Comparison of ENCODE assay signal across 16 cellular contexts in genomic region chr10:6037422-6037821, GRCh38. TPM values are rescaled to one million over a fixed set of nuclear protein-coding genes. Genes with fewer than 3 reads are reported as not detected.
DNase-seq lines count a peak whose midpoint lies in the region; ATAC-seq lines count a peak whose summit lies in the region.
"Had no signal": no experiment of that assay in that cellular context is flagged by ENCODE, and none has a peak within 500 bp of the region (broad histone marks: within the 10 kb centered on the region; RNA-seq: fewer than 3 reads in every experiment).

No MANE protein-coding gene starts in this region.

- intact Hi-C loops in activated naive CD4-positive, alpha-beta T cell treated with anti-CD3 and anti-CD28 coated beads for 36 hours (cut with micrococcal nuclease): loop anchor here (2.0 kb wide), 1 partner anchor 23 kb away; no protein-coding TSS in a partner anchor

- peaks cover 1% of the 10 kb centered on the region for H3K9me3 Mint-ChIP-seq in activated naive CD4-positive, alpha-beta T cell treated with anti-CD3 and anti-CD28 coated beads for 36 hours
- peaks cover 0 to 4% (median 0%) of the 10 kb centered on the region in 3 donors for H3K9me3 Mint-ChIP-seq in T-cell
- H3K9me3 Mint-ChIP-seq in central memory CD8-positive, alpha-beta T cell: no peaks in the 10 kb centered on the region
- no peaks in the 10 kb centered on the region for H3K9me3 Mint-ChIP-seq in stimulated activated effector memory CD8-positive, alpha-beta T cell treated with anti-CD3 and anti-CD28 coated beads, Interleukin-12 subunit alpha, Interleukin-12 subunit beta, amount 100 ng/mL, for 72 hours

- peak overlapping the region; percentile 76 for H3K27ac Mint-ChIP-seq in activated naive CD4-positive, alpha-beta T cell treated with anti-CD3 and anti-CD28 coated beads for 36 hours
- peak overlapping the region; percentile 95 to 96 for H3K27ac Mint-ChIP-seq in T-cell
- peak overlapping the region; percentile 71 for H3K27ac Mint-ChIP-seq in central memory CD8-positive, alpha-beta T cell (ENCODE audit: low read depth)
- peak overlapping the region; percentile 83 for H3K27ac Mint-ChIP-seq in stimulated activated effector memory CD8-positive, alpha-beta T cell treated with anti-CD3 and anti-CD28 coated beads, Interleukin-12 subunit alpha, Interleukin-12 subunit beta, amount 100 ng/mL, for 72 hours

- DNase-seq in activated naive CD4-positive, alpha-beta T cell treated with anti-CD3 and anti-CD28 coated beads for 36 hours: peak; percentile 7
- no peak for DNase-seq in activated naive CD4-positive, alpha-beta T cell (lab: John Stamatoyannopoulos, UW)
- DNase-seq in T-cell: no peak
- no peak for DNase-seq in central memory CD8-positive, alpha-beta T cell (ENCODE audit: low spot score in 2 of 2)
- peak in 1 of 2 donors; percentile 51 for DNase-seq in stimulated activated effector memory CD8-positive, alpha-beta T cell treated with anti-CD3 and anti-CD28 coated beads, Interleukin-12 subunit alpha, Interleukin-12 subunit beta, amount 100 ng/mL, for 72 hours (ENCODE audit: low spot score in 2 of 2)
- no peak for DNase-seq in NCI-H2196 treated with DMSO at 0.1 percent for 48 hours (lab: John Stamatoyannopoulos, UW; ENCODE audit: unreplicated experiment)
- DNase-seq: caudate nucleus, DND-41, H7, MG63, NCI-H187, NCI-H524, PC-3 had no signal

- POLR2A ChIA-PET in T-cell (lab: Charles Lee): interaction anchor here (0.5 to 1.5 kb wide), 5 partner anchors 10 to 423 kb away, joined by 3 to 11 read pairs (median 6); no protein-coding TSS in a partner anchor

- no peaks in the 10 kb centered on the region for H3K27me3 Mint-ChIP-seq in activated naive CD4-positive, alpha-beta T cell treated with anti-CD3 and anti-CD28 coated beads for 36 hours (ENCODE audit: low read depth)
- H3K27me3 Mint-ChIP-seq in T-cell: no peaks in the 10 kb centered on the region
- H3K27me3 Mint-ChIP-seq in central memory CD8-positive, alpha-beta T cell: no peaks in the 10 kb centered on the region

- H3K4me3 Mint-ChIP-seq in activated naive CD4-positive, alpha-beta T cell treated with anti-CD3 and anti-CD28 coated beads for 36 hours: peak overlapping the region; percentile 6
- peak overlapping the region; percentile 8 to 55 (median 24) for H3K4me3 Mint-ChIP-seq in T-cell
- H3K4me3 Mint-ChIP-seq in central memory CD8-positive, alpha-beta T cell: peak overlapping the region; percentile 32
- H3K4me3 Mint-ChIP-seq in stimulated activated effector memory CD8-positive, alpha-beta T cell treated with anti-CD3 and anti-CD28 coated beads, Interleukin-12 subunit alpha, Interleukin-12 subunit beta, amount 100 ng/mL, for 72 hours: no peak overlapping the region

- ATAC-seq in T-cell (replicated peaks in 1 of 4) (peak in 3 of 4 experiments; percentile 37 to 53 (median 42)), GM19395 (IDR thresholded peaks at IDR 0.05; ENCODE audit: unreplicated experiment) (no peak), GM21717 (IDR thresholded peaks at IDR 0.05; ENCODE audit: unreplicated experiment) (no peak)
- no peak for ATAC-seq in central memory CD8-positive, alpha-beta T cell (replicated peaks; ENCODE audit: extremely low read depth, poor library complexity, severe bottlenecking)
- no peak for ATAC-seq in stimulated activated effector memory CD8-positive, alpha-beta T cell treated with anti-CD3 and anti-CD28 coated beads, Interleukin-12 subunit alpha, Interleukin-12 subunit beta, amount 100 ng/mL, for 72 hours
- ATAC-seq: gastroesophageal sphincter, PC-3 had no signal

- CTCF ChIA-PET in activated naive CD4-positive, alpha-beta T cell treated with anti-CD3 and anti-CD28 coated beads for 36 hours (lab: Charles Lee): interaction anchor here (0.5 to 1.6 kb wide), 5 partner anchors 9 to 601 kb away, joined by 3 to 5 read pairs (median 4); no protein-coding TSS in a partner anchor
- CTCF ChIA-PET in T-cell (lab: Charles Lee): interaction anchor here (0.5 to 3.5 kb wide), 16 partner anchors 9 to 377 kb away, joined by 3 to 36 read pairs (median 4); partner anchors contain the start of genes IL15RA (in 1 of the 2) and IL2RA (in 1 of the 2)

- H3K36me3 Mint-ChIP-seq in activated naive CD4-positive, alpha-beta T cell treated with anti-CD3 and anti-CD28 coated beads for 36 hours (ENCODE audit: low read depth): peaks cover 89% of the 10 kb centered on the region
- H3K36me3 Mint-ChIP-seq in T-cell: peaks cover 5% of the 10 kb centered on the region
- H3K36me3 Mint-ChIP-seq in central memory CD8-positive, alpha-beta T cell (ENCODE audit: insufficient read depth): peaks cover 1% of the 10 kb centered on the region
- H3K36me3 Mint-ChIP-seq in stimulated activated effector memory CD8-positive, alpha-beta T cell treated with anti-CD3 and anti-CD28 coated beads, Interleukin-12 subunit alpha, Interleukin-12 subunit beta, amount 100 ng/mL, for 72 hours: peaks cover 100% of the 10 kb centered on the region

- peaks cover 80% of the 10 kb centered on the region for H3K4me1 Mint-ChIP-seq in activated naive CD4-positive, alpha-beta T cell treated with anti-CD3 and anti-CD28 coated beads for 36 hours (ENCODE audit: low read depth)
- H3K4me1 Mint-ChIP-seq in T-cell: peaks cover 50 to 78% (median 53%) of the 10 kb centered on the region in 3 donors
- H3K4me1 Mint-ChIP-seq in central memory CD8-positive, alpha-beta T cell: peaks cover 37% of the 10 kb centered on the region
- peaks cover 87% of the 10 kb centered on the region for H3K4me1 Mint-ChIP-seq in stimulated activated effector memory CD8-positive, alpha-beta T cell treated with anti-CD3 and anti-CD28 coated beads, Interleukin-12 subunit alpha, Interleukin-12 subunit beta, amount 100 ng/mL, for 72 hours

RNA-seq across cellular contexts. Expression of gene IL2RA, which starts 24.7 kb away (rescaled TPM):
- total RNA-seq in activated naive CD4-positive, alpha-beta T cell treated with anti-CD3 and anti-CD28 coated beads for 36 hours: 100 to 1,000 TPM; 443 to 471 TPM
- total RNA-seq in T-cell: 10 to 100 TPM; 19.9 to 40.4 (median 28.1) TPM
- total RNA-seq: H7, PC-3 had no signal

RNA-seq across cellular contexts. Expression of gene RBM17, which starts 51.4 kb away (rescaled TPM):
- 100 to 1,000 TPM; 157 to 162 TPM for total RNA-seq in activated naive CD4-positive, alpha-beta T cell treated with anti-CD3 and anti-CD28 coated beads for 36 hours
- total RNA-seq in T-cell: 100 to 1,000 TPM; 119 to 148 (median 127) TPM

Comparison
In these comparisons a context has a peak if more than half of its experiments do, and no peak if none do; other contexts are left out.
1. ATAC-seq: peak in T-cell (3 of 4); none in central memory CD8-positive, alpha-beta T cell (single experiment), stimulated activated effector memory CD8-positive, alpha-beta T cell treated with anti-CD3 and anti-CD28 coated beads, Interleukin-12 subunit alpha, Interleukin-12 subunit beta, amount 100 ng/mL, for 72 hours (single experiment), GM19395 (single experiment) and GM21717 (single experiment).
2. RNA of gene IL2RA, which starts 24.7 kb away (total RNA-seq): 443 to 471 TPM in activated naive CD4-positive, alpha-beta T cell treated with anti-CD3 and anti-CD28 coated beads for 36 hours; 19.9 to 40.4 TPM in T-cell; every median in the first group is over 10 times any median in the second.
3. Peak in every context shown above with its lines, with median percentiles within 50 percentile points of each other: H3K27ac Mint-ChIP-seq.